ENCODE assay signal across 16 cellular contexts in genomic region chr11:67640758-67641113, GRCh38. TPM values are rescaled to one million over a fixed set of nuclear protein-coding genes. Genes with fewer than 3 reads are reported as not detected.
DNase-seq lines count a peak whose midpoint lies in the region; ATAC-seq, FAIRE-seq and TF ChIP-seq lines count a peak whose summit lies in the region.
"Had no signal": no experiment of that assay in that cellular context is flagged by ENCODE, and none has a peak within 500 bp of the region (broad histone marks: within the 10 kb centered on the region; RNA-seq: fewer than 3 reads in every experiment).

No MANE protein-coding gene starts in this region.

- no peak overlapping the region for H2BK120ac ChIP-seq in H1 (replicated peaks; ENCODE audit: low read depth, low read length)

- H3K56ac ChIP-seq in H1 (replicated peaks; ENCODE audit: insufficient read length, low read depth, low read length): no peak overlapping the region

- H4K20me1 ChIP-seq in H1 (replicated peaks in 1 of 2; ENCODE audit: control insufficient read depth in 1 of 2, insufficient read depth in 2 of 2, low read length in 2 of 2): no peaks in the 10 kb centered on the region
- no peaks in the 10 kb centered on the region for H4K20me1 ChIP-seq in neural progenitor cell (ENCODE audit: low read depth)

- H3K4me3 ChIP-seq in RWPE2 (ENCODE audit: severe bottlenecking) (no peak overlapping the region), H1 (ENCODE audit: extremely low read depth in 1 of 4, insufficient read depth in 2 of 4, low read depth in 3 of 4, low read length in 4 of 4) (no peak overlapping the region), neural progenitor cell (no peak overlapping the region), endodermal cell (ENCODE audit: low read length) (no peak overlapping the region)
- H3K4me3 ChIP-seq: A549, GM12878 had no signal

- H3K36me3 Mint-ChIP-seq in neural progenitor cell (no peaks in the 10 kb centered on the region), endodermal cell (ENCODE audit: low read depth) (no peaks in the 10 kb centered on the region)
- H3K36me3 Mint-ChIP-seq: CD8-positive, alpha-beta memory T cell had no signal

- no peak for TF ChIP-seq EP300 in H1 (IDR thresholded peaks at IDR 0.05; ENCODE audit: borderline replicate concordance in 1 of 2, low read depth in 2 of 2, low read length in 2 of 2)

- H3K23ac ChIP-seq in H1 (ENCODE audit: insufficient read length): no peak overlapping the region

- H2AK5ac ChIP-seq in H1 (ENCODE audit: low read depth, low read length): 0 out of 2 replicates have a peak overlapping the region, but pooled peaks have one; percentile 1

- ATAC-seq in RWPE2 (ENCODE audit: low read depth): no peak

- H3K9me3 Mint-ChIP-seq in neural progenitor cell (peaks cover 2% of the 10 kb centered on the region), endodermal cell (peaks cover 3% of the 10 kb centered on the region)
- H3K9me3 Mint-ChIP-seq: CD8-positive, alpha-beta memory T cell; HFFc6 had no signal

- H3K27ac Mint-ChIP-seq in neural progenitor cell (no peak overlapping the region), endodermal cell (no peak overlapping the region)
- H3K27ac Mint-ChIP-seq: HFFc6 had no signal

- H3K18ac ChIP-seq in H1 (ENCODE audit: extremely low read depth, low read length): no peak overlapping the region

- no peaks in the 10 kb centered on the region for H3K9me3 ChIP-seq in RWPE2 (ENCODE audit: severe bottlenecking)
- H3K9me3 ChIP-seq in H1 (ENCODE audit: insufficient read depth in 2 of 2, low read depth in 1 of 2, low read length in 1 of 2): peaks cover 3 to 6% of the 10 kb centered on the region in 2 experiments; a peak in 3 of 4 replicates
- H3K9me3 ChIP-seq in neural progenitor cell (ENCODE audit: low read depth): no peaks in the 10 kb centered on the region
- H3K9me3 ChIP-seq in endodermal cell (ENCODE audit: control insufficient read depth, low read length): no peaks in the 10 kb centered on the region

- H3K4me1 Mint-ChIP-seq in neural progenitor cell (peaks cover 6% of the 10 kb centered on the region), endodermal cell (no peaks in the 10 kb centered on the region)

- no peak for TF ChIP-seq RAD21 in H1 (IDR thresholded peaks at IDR 0.05 in 1 of 2, conservative IDR thresholded peaks at IDR 0.05 in 1 of 2; ENCODE audit: low read depth in 2 of 2, low read length in 2 of 2)

- CTCF ChIA-PET in H1 (lab: Charles Lee; ENCODE audit: partially characterized antibody): interaction anchor here (1.2 to 4.8 kb wide), 7 partner anchors 9 to 68 kb away, joined by 3 to 36 read pairs (median 5); no protein-coding TSS in a partner anchor

- H2AFZ ChIP-seq in H1 (ENCODE audit: low read length) (no peak overlapping the region), neural progenitor cell (replicated peaks) (no peak overlapping the region)

- no peak overlapping the region for H3K4me2 ChIP-seq in H1 (ENCODE audit: insufficient read depth in 1 of 2, low read depth in 2 of 2, low read length in 2 of 2)
- H3K4me2 ChIP-seq in neural progenitor cell: no peak overlapping the region
- H3K4me2 ChIP-seq: A549 had no signal

- no peak overlapping the region for H3K14ac ChIP-seq in H1 (ENCODE audit: insufficient read length)

- H2BK12ac ChIP-seq in H1 (ENCODE audit: low read depth, low read length): no peak overlapping the region

- no peak overlapping the region for H3K4ac ChIP-seq in H1 (replicated peaks; ENCODE audit: insufficient read length, low read depth, low read length)

- H4K8ac ChIP-seq in H1 (ENCODE audit: extremely low read depth, insufficient read depth, low read length): no peak overlapping the region; the same call in 1 of the 2 replicates

- FAIRE-seq in H1 (lab: Jason Lieb, UNC): no peak
- FAIRE-seq: A549, GM12878, GM18507 had no signal

- TF ChIP-seq CTCF in RWPE2 (IDR thresholded peaks at IDR 0.05; ENCODE audit: poor library complexity, severe bottlenecking) (no peak), H1 (IDR thresholded peaks at IDR 0.05; ENCODE audit: control extremely low read depth in 1 of 3, insufficient read depth in 1 of 3, low read depth in 1 of 3, low read length in 3 of 3) (no peak), neural progenitor cell (IDR thresholded peaks at IDR 0.05) (no peak), endodermal cell (conservative IDR thresholded peaks at IDR 0.05) (no peak)

- H2BK20ac ChIP-seq in H1 (ENCODE audit: low read length): no peak overlapping the region

- no peaks in the 10 kb centered on the region for H3K36me3 ChIP-seq in RWPE2 (ENCODE audit: low read depth)
- H3K36me3 ChIP-seq in H1 (ENCODE audit: control insufficient read depth in 2 of 4, insufficient read depth in 4 of 4, low read length in 3 of 4): no peaks in the 10 kb centered on the region
- no peaks in the 10 kb centered on the region for H3K36me3 ChIP-seq in neural progenitor cell
- no peaks in the 10 kb centered on the region for H3K36me3 ChIP-seq in endodermal cell (ENCODE audit: control insufficient read depth, insufficient read depth, low read length)

- peaks cover 14% of the 10 kb centered on the region for H3K27me3 Mint-ChIP-seq in neural progenitor cell (ENCODE audit: insufficient read depth, low read depth)
- H3K27me3 Mint-ChIP-seq in endodermal cell (ENCODE audit: insufficient read depth): peaks cover 25% of the 10 kb centered on the region
- H3K27me3 Mint-ChIP-seq: CD8-positive, alpha-beta memory T cell had no signal

- no peak overlapping the region for H4K5ac ChIP-seq in H1 (ENCODE audit: insufficient read length, low read depth, low read length)

- H2BK15ac ChIP-seq in H1 (ENCODE audit: low read length): no peak overlapping the region

- WGBS in H1 (ENCODE audit: extremely low coverage in 1 of 2, insufficient coverage in 1 of 2, insufficient read length in 1 of 2, insufficient replicate concordance in 2 of 2, low coverage in 1 of 2, low lambda C conversion rate in 2 of 2, missing lambda C conversion rate in 1 of 2), 2 experiments: 76% methylated on average over 4 of the region's 6 CpGs; no CpG with 5 or more reads in 1 of the 2 experiments
- 53 to 92% methylated on average over 2 to 6 of the region's 6 CpGs for WGBS in endodermal cell (ENCODE audit: insufficient coverage in 1 of 2, insufficient read length in 1 of 2), 2 experiments

- H3K27me3 ChIP-seq in RWPE2 (ENCODE audit: insufficient read depth, poor library complexity, severe bottlenecking): no peaks in the 10 kb centered on the region
- H3K27me3 ChIP-seq in H1 (replicated peaks in 1 of 4; ENCODE audit: control insufficient read depth in 3 of 4, extremely low read depth in 1 of 4, insufficient read depth in 3 of 4, low read length in 3 of 4): peaks cover 8 to 28% (median 15%) of the 10 kb centered on the region in 4 experiments
- peaks cover 24% of the 10 kb centered on the region for H3K27me3 ChIP-seq in neural progenitor cell
- H3K27me3 ChIP-seq in endodermal cell (ENCODE audit: control insufficient read depth, insufficient read depth, low read length, poor library complexity, severe bottlenecking): peaks cover 5% of the 10 kb centered on the region

- POLR2A ChIA-PET in H1 (lab: Charles Lee; ENCODE audit: partially characterized antibody): interaction anchor here (3.2 kb wide), 1 partner anchor 11 kb away, joined by 19 read pairs; the partner anchor contains the start of gene NUDT8

- H3K23me2 ChIP-seq in H1 (ENCODE audit: low read depth, low read length): no peaks in the 10 kb centered on the region; the same call in 1 of the 2 replicates

- no peak for TF ChIP-seq POLR2A in H1 (IDR thresholded peaks at IDR 0.05; ENCODE audit: control extremely low read depth in 1 of 2, low read depth in 2 of 2, low read length in 2 of 2)

- H3K9ac ChIP-seq in H1 (replicated peaks in 1 of 4; ENCODE audit: extremely low read depth in 1 of 4, low read depth in 3 of 4, low read length in 3 of 4) (no peak overlapping the region), neural progenitor cell (no peak overlapping the region), endodermal cell (ENCODE audit: extremely low read depth, low read length, poor library complexity, severe bottlenecking) (no peak overlapping the region)

- H3K4me3 Mint-ChIP-seq in neural progenitor cell (no peak overlapping the region), endodermal cell (no peak overlapping the region)
- H3K4me3 Mint-ChIP-seq: CD8-positive, alpha-beta memory T cell; HFFc6 had no signal

- no peaks in the 10 kb centered on the region for H3F3A ChIP-seq in neural progenitor cell (ENCODE audit: low read depth)

- H3K27ac ChIP-seq in RWPE2 (ENCODE audit: poor library complexity, severe bottlenecking) (no peak overlapping the region), H1 (ENCODE audit: low read depth, low read length) (no peak overlapping the region), neural progenitor cell (no peak overlapping the region), endodermal cell (ENCODE audit: low read depth, low read length) (no peak overlapping the region)
- H3K27ac ChIP-seq: A549 had no signal

- peak; percentile 41 for DNase-seq in RWPE2 (ENCODE audit: low spot score)
- DNase-seq in H1 (ENCODE audit: low read depth in 1 of 2, low spot score in 2 of 2): no peak
- DNase-seq in neural progenitor cell (ENCODE audit: low spot score): peak; percentile 62
- no peak for DNase-seq in endodermal cell
- DNase-seq in NAMALWA (ENCODE audit: low spot score): no peak
- no peak for DNase-seq in effector CD8-positive, alpha-beta T cell (lab: John Stamatoyannopoulos, UW)
- DNase-seq in cerebellum (ENCODE audit: low spot score): no peak
- DNase-seq: GOT3 had no signal

- H4K91ac ChIP-seq in H1 (replicated peaks; ENCODE audit: insufficient read length, low read length): no peak overlapping the region

- H3K79me2 ChIP-seq in H1 (ENCODE audit: control insufficient read depth in 1 of 2, insufficient read depth in 2 of 2, low read length in 2 of 2) (no peaks in the 10 kb centered on the region), neural progenitor cell (ENCODE audit: low read depth) (no peaks in the 10 kb centered on the region)

- H3K4me1 ChIP-seq in RWPE2 (ENCODE audit: insufficient read depth, poor library complexity, severe bottlenecking) (no peaks in the 10 kb centered on the region), H1 (replicated peaks in 1 of 4; ENCODE audit: control insufficient read depth in 3 of 4, insufficient read depth in 4 of 4, low read length in 3 of 4) (peaks cover 0 to 4% (median 1%) of the 10 kb centered on the region in 4 experiments; a peak in 1 of 7 replicates), neural progenitor cell (peaks cover 6% of the 10 kb centered on the region), endodermal cell (ENCODE audit: control insufficient read depth, insufficient read depth, low read length) (no peaks in the 10 kb centered on the region)
- H3K4me1 ChIP-seq: A549 had no signal

- no peaks in the 10 kb centered on the region for H3K79me1 ChIP-seq in H1 (ENCODE audit: low read depth, low read length)

- H2BK5ac ChIP-seq in H1 (ENCODE audit: low read depth, low read length): no peak overlapping the region

RNA-seq across cellular contexts. Expression of gene TBX10, which starts 1.2 kb away (rescaled TPM):
- not detected in 2 replicates for total RNA-seq in H1 (2021; fragmentation: NEBNext Ultra II Directional; extraction: Animal tissue kit (Norgen Biotek cat#: 25700))
- polyA plus RNA-seq in H1 (2011; rRNA removed): 0.09 and 0.17 TPM in 2 replicates
- not detected for polyA plus RNA-seq in H1 (2011; cell fraction: cytosol; rRNA removed)
- polyA plus RNA-seq in H1 (2011; cell fraction: nucleus; rRNA removed): not detected
- 0.34 to 0.86 TPM (median 0.56 TPM) in 4 replicates for polyA plus RNA-seq in H1 (2012, experiment 1 of 2)
- 0.25 TPM for polyA plus RNA-seq in H1 (2012, experiment 2 of 2)
- 0.10 TPM for polyA plus RNA-seq in H1 (2013, experiment 1 of 2)
- polyA plus RNA-seq in H1 (2013, experiment 2 of 2): 0.07 TPM
- 0.16 TPM in 1 of 2 replicates, not detected in the other for polyA minus RNA-seq in H1 (2011; rRNA and poly(A)+ RNA removed)
- polyA minus RNA-seq in H1 (2011; cell fraction: cytosol; rRNA and poly(A)+ RNA removed): not detected
- polyA minus RNA-seq in H1 (2011; cell fraction: nucleus; rRNA and poly(A)+ RNA removed): not detected
- total RNA-seq in neural progenitor cell (ENCODE audit: low replicate concordance) (not detected in 2 replicates), endodermal cell (not detected), cerebellum (not detected)
- polyA plus RNA-seq in endodermal cell (2013, experiment 1 of 2): 1.7 TPM
- 1.7 TPM for polyA plus RNA-seq in endodermal cell (2013, experiment 2 of 2)
- total RNA-seq: CD8-positive, alpha-beta memory T cell; Daoy; HFFc6 had no signal
- polyA plus RNA-seq: A549; AG04450; BJ; CD8-positive, alpha-beta memory T cell had no signal

RNA-seq across cellular contexts. Expression of gene ACY3, which starts 9.8 kb away (rescaled TPM):
- not detected in 2 replicates for total RNA-seq in H1 (2021; fragmentation: NEBNext Ultra II Directional; extraction: Animal tissue kit (Norgen Biotek cat#: 25700))
- polyA plus RNA-seq in H1 (2011; rRNA removed): 0.08 and 0.24 TPM in 2 replicates
- polyA plus RNA-seq in H1 (2011; cell fraction: cytosol; rRNA removed): 0.09 TPM
- polyA plus RNA-seq in H1 (2011; cell fraction: nucleus; rRNA removed): 0.14 TPM
- polyA plus RNA-seq in H1 (2012, experiment 1 of 2): 0.20 TPM in 1 of 4 replicates, not detected in the others
- not detected for polyA plus RNA-seq in H1 (2012, experiment 2 of 2)
- polyA plus RNA-seq in H1 (2013, experiment 1 of 2): 0.06 TPM
- polyA plus RNA-seq in H1 (2013, experiment 2 of 2): not detected
- polyA minus RNA-seq in H1 (2011; rRNA and poly(A)+ RNA removed): not detected in 2 replicates
- not detected for polyA minus RNA-seq in H1 (2011; cell fraction: cytosol; rRNA and poly(A)+ RNA removed)
- polyA minus RNA-seq in H1 (2011; cell fraction: nucleus; rRNA and poly(A)+ RNA removed): not detected
- total RNA-seq in neural progenitor cell (ENCODE audit: low replicate concordance) (not detected in 2 replicates), endodermal cell (under 1 TPM; 0.20 to 0.71 TPM), cerebellum (0.27 TPM)
- polyA plus RNA-seq in endodermal cell (2013, experiment 1 of 2): not detected
- polyA plus RNA-seq in endodermal cell (2013, experiment 2 of 2): not detected
- total RNA-seq: Daoy, HFFc6 had no signal
- polyA plus RNA-seq: AG04450, BJ had no signal

RNA-seq across cellular contexts. Expression of gene NUDT8, which starts 11.0 kb away (rescaled TPM):
- total RNA-seq in H1 (2021; fragmentation: NEBNext Ultra II Directional; extraction: Animal tissue kit (Norgen Biotek cat#: 25700)): 8.3 and 8.9 TPM in 2 replicates
- 7.2 and 11.0 TPM in 2 replicates for polyA plus RNA-seq in H1 (2011; rRNA removed)
- polyA plus RNA-seq in H1 (2011; cell fraction: cytosol; rRNA removed): 6.0 TPM
- polyA plus RNA-seq in H1 (2011; cell fraction: nucleus; rRNA removed): 11.8 TPM
- polyA plus RNA-seq in H1 (2012, experiment 1 of 2): 4.1 to 12.0 TPM (median 10.6 TPM) in 4 replicates
- 8.1 TPM for polyA plus RNA-seq in H1 (2012, experiment 2 of 2)
- polyA plus RNA-seq in H1 (2013, experiment 1 of 2): 4.7 TPM
- polyA plus RNA-seq in H1 (2013, experiment 2 of 2): 4.5 TPM
- polyA minus RNA-seq in H1 (2011; rRNA and poly(A)+ RNA removed): 1.5 and 1.6 TPM in 2 replicates
- polyA minus RNA-seq in H1 (2011; cell fraction: cytosol; rRNA and poly(A)+ RNA removed): 2.3 TPM
- polyA minus RNA-seq in H1 (2011; cell fraction: nucleus; rRNA and poly(A)+ RNA removed): 6.0 TPM
- total RNA-seq in neural progenitor cell (ENCODE audit: low replicate concordance) (1.6 and 4.1 TPM in 2 replicates), endodermal cell (10 to 100 TPM in 1 of 2 donors, 1 to 10 TPM in 1; 9.5 to 13.1 TPM), cerebellum (2.4 TPM)
- 13.6 TPM for polyA plus RNA-seq in endodermal cell (2013, experiment 1 of 2)
- polyA plus RNA-seq in endodermal cell (2013, experiment 2 of 2): 13.4 TPM

RNA-seq across cellular contexts. Expression of gene ALDH3B2, which starts 33.7 kb away (rescaled TPM):
- not detected in 2 replicates for total RNA-seq in H1 (2021; fragmentation: NEBNext Ultra II Directional; extraction: Animal tissue kit (Norgen Biotek cat#: 25700))
- polyA plus RNA-seq in H1 (2011; rRNA removed): not detected in 2 replicates
- not detected for polyA plus RNA-seq in H1 (2011; cell fraction: cytosol; rRNA removed)
- polyA plus RNA-seq in H1 (2011; cell fraction: nucleus; rRNA removed): not detected
- polyA plus RNA-seq in H1 (2012, experiment 1 of 2): 0.12 TPM in 1 of 4 replicates, not detected in the others
- not detected for polyA plus RNA-seq in H1 (2012, experiment 2 of 2)
- polyA plus RNA-seq in H1 (2013, experiment 1 of 2): 0.02 TPM
- 0.06 TPM for polyA plus RNA-seq in H1 (2013, experiment 2 of 2)
- polyA minus RNA-seq in H1 (2011; rRNA and poly(A)+ RNA removed): not detected in 2 replicates
- polyA minus RNA-seq in H1 (2011; cell fraction: cytosol; rRNA and poly(A)+ RNA removed): not detected
- not detected for polyA minus RNA-seq in H1 (2011; cell fraction: nucleus; rRNA and poly(A)+ RNA removed)
- total RNA-seq in neural progenitor cell (ENCODE audit: low replicate concordance) (not detected in 2 replicates), endodermal cell (not detected), cerebellum (not detected)
- not detected for polyA plus RNA-seq in endodermal cell (2013, experiment 1 of 2)
- polyA plus RNA-seq in endodermal cell (2013, experiment 2 of 2): not detected
- total RNA-seq: CD8-positive, alpha-beta memory T cell; HFFc6 had no signal
- polyA plus RNA-seq: A549; AG04450; BJ; CD8-positive, alpha-beta memory T cell had no signal

RNA-seq across cellular contexts. Expression of gene NDUFV1, which starts 34.0 kb away (rescaled TPM):
- 131 TPM in 2 replicates for total RNA-seq in H1 (2021; fragmentation: NEBNext Ultra II Directional; extraction: Animal tissue kit (Norgen Biotek cat#: 25700))
- polyA plus RNA-seq in H1 (2011; rRNA removed): 125 and 192 TPM in 2 replicates
- polyA plus RNA-seq in H1 (2011; cell fraction: cytosol; rRNA removed): 152 TPM
- 304 TPM for polyA plus RNA-seq in H1 (2011; cell fraction: nucleus; rRNA removed)
- 89.8 to 192 TPM (median 174 TPM) in 4 replicates for polyA plus RNA-seq in H1 (2012, experiment 1 of 2)
- polyA plus RNA-seq in H1 (2012, experiment 2 of 2): 101 TPM
- polyA plus RNA-seq in H1 (2013, experiment 1 of 2): 72.0 TPM
- 62.7 TPM for polyA plus RNA-seq in H1 (2013, experiment 2 of 2)
- polyA minus RNA-seq in H1 (2011; rRNA and poly(A)+ RNA removed): 60.2 and 75.0 TPM in 2 replicates
- polyA minus RNA-seq in H1 (2011; cell fraction: cytosol; rRNA and poly(A)+ RNA removed): 98.5 TPM
- polyA minus RNA-seq in H1 (2011; cell fraction: nucleus; rRNA and poly(A)+ RNA removed): 80.7 TPM
- 71.0 and 137 TPM in 2 replicates for total RNA-seq in neural progenitor cell (ENCODE audit: low replicate concordance)
- total RNA-seq in endodermal cell: 100 to 1,000 TPM; 135 to 160 TPM
- 138 TPM for polyA plus RNA-seq in endodermal cell (2013, experiment 1 of 2)
- 109 TPM for polyA plus RNA-seq in endodermal cell (2013, experiment 2 of 2)
- 106 TPM for total RNA-seq in cerebellum

Comparison
In these comparisons a context has a peak if more than half of its experiments do, and no peak if none do; other contexts are left out.
1. DNase-seq: peak in RWPE2 (single experiment) and neural progenitor cell (single experiment); none in H1 (0 of 2), endodermal cell (single experiment), NAMALWA (single experiment), effector CD8-positive, alpha-beta T cell (single experiment) and cerebellum (single experiment).